ENCODE assay signal across 15 cellular contexts in genomic region chr6:46411798-46412197, GRCh38.
DNase-seq lines count a peak whose midpoint lies in the region; ATAC-seq and TF ChIP-seq lines count a peak whose summit lies in the region.
"Had no signal": no experiment of that assay in that cellular context is flagged by ENCODE, and none has a peak within 500 bp of the region (broad histone marks: within the 10 kb centered on the region; RNA-seq: fewer than 3 reads in every experiment).

No MANE protein-coding gene starts in this region.

- H3K27ac ChIP-seq in heart right ventricle (peak overlapping the region in 6 of 10 donors; percentile 20 to 62 (median 52)), right atrium auricular region (peak overlapping the region in 1 of 2 donors; percentile 1), left ventricle myocardium inferior (replicated peaks) (peak overlapping the region; percentile 65)

- 30 to 46% methylated on average over 2 of the region's 2 CpGs for WGBS in heart right ventricle, 2 donors

- TF ChIP-seq CTCF in heart right ventricle (IDR thresholded peaks at IDR 0.05) (no peak), right atrium auricular region (IDR thresholded peaks at IDR 0.05) (no peak), left ventricle myocardium inferior (IDR thresholded peaks at IDR 0.05; ENCODE audit: borderline replicate concordance) (no peak)

- intact Hi-C loops in heart right ventricle (cut with DNase I): loop anchor here in 8 of 10 donors (2.0 to 10.0 kb wide), 13 partner anchors 179 to 633 kb away; partner anchors contain the start of gene ADGRF1 (in 2 of the 8)
- intact Hi-C loops in left ventricle myocardium inferior (cut with micrococcal nuclease): loop anchor here (2.0 to 5.0 kb wide), 2 partner anchors 191 to 319 kb away; no protein-coding TSS in a partner anchor

- peaks cover 2 to 76% (median 54%) of the 10 kb centered on the region in 9 donors for H3K4me1 ChIP-seq in heart right ventricle
- peaks cover 0 to 49% of the 10 kb centered on the region in 2 donors for H3K4me1 ChIP-seq in right atrium auricular region
- H3K4me1 ChIP-seq in left ventricle myocardium inferior: peaks cover 85% of the 10 kb centered on the region
- H3K4me1 ChIP-seq: HAP-1 had no signal

- no peak for DNase-seq in heart right ventricle
- DNase-seq in right atrium auricular region (ENCODE audit: low spot score): no peak
- DNase-seq in left ventricle myocardium inferior: no peak
- DNase-seq in inferior parietal cortex (ENCODE audit: extremely low spot score): peak; percentile 34
- no peak for DNase-seq in GDM1 (lab: John Stamatoyannopoulos, UW)
- no peak for DNase-seq in activated naive CD4-positive, alpha-beta T cell treated with Interleukin-2 at 50 U/mL for 16 hours
- no peak for DNase-seq in NCI-H2196 (lab: John Stamatoyannopoulos, UW; ENCODE audit: unreplicated experiment)
- DNase-seq: Calu3; CD4-positive, alpha-beta memory T cell; COR-L47; DMS53; DMS79 treated with DMSO at 0.1 percent for 48 hours; GOT3; HFFc6 had no signal

- H3K27me3 ChIP-seq in heart right ventricle (no peaks in the 10 kb centered on the region), right atrium auricular region (no peaks in the 10 kb centered on the region), left ventricle myocardium inferior (ENCODE audit: low read depth) (no peaks in the 10 kb centered on the region)

- H3K4me3 ChIP-seq in heart right ventricle (no peak overlapping the region), right atrium auricular region (no peak overlapping the region), left ventricle myocardium inferior (no peak overlapping the region)
- H3K4me3 ChIP-seq: HAP-1 had no signal

- no peaks in the 10 kb centered on the region for H3K36me3 ChIP-seq in heart right ventricle
- no peaks in the 10 kb centered on the region for H3K36me3 ChIP-seq in right atrium auricular region
- no peaks in the 10 kb centered on the region for H3K36me3 ChIP-seq in left ventricle myocardium inferior
- H3K36me3 ChIP-seq: HAP-1 had no signal

- peak in 7 of 8 donors; percentile 19 to 68 (median 47) for ATAC-seq in heart right ventricle

- H3K9me3 ChIP-seq in heart right ventricle (no peaks in the 10 kb centered on the region), right atrium auricular region (no peaks in the 10 kb centered on the region), left ventricle myocardium inferior (replicated peaks) (no peaks in the 10 kb centered on the region)
- H3K9me3 ChIP-seq: HAP-1 had no signal
